27 cellular contexts compared by ENCODE assay signal in the genomic region with DNA sequence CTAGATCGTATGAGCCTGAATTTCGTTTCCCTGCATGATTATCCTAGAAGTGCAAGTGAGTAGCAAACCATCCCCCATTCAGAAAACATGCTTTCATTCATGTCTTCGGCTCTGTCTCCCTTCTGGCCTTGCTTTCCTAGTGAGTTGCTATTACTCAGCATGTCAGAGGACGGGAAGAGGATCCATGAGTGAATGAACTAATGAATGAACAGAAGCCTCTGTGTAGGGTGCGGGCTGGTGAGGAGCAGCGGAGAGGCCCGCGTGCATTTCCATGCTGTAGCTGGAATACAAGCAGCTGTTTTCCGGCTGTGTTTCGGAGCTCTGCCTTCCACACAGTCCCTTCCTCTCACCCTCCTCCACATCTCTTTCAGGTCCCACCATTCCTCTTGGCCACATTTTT.
A peak's percentile ranks its signal among the peaks of the same experiment; 100 is the strongest.
DNase-seq lines count a peak whose midpoint lies in the region; ATAC-seq and TF ChIP-seq lines count a peak whose summit lies in the region.
"Had no signal": no experiment of that assay in that cellular context is flagged by ENCODE, and none has a peak within 500 bp of the region (broad histone marks: within the 10 kb centered on the region; RNA-seq: fewer than 3 reads in every experiment).

No MANE protein-coding gene starts in this region.

- H3K4me1 Mint-ChIP-seq in natural killer cell: peaks cover 13 to 14% of the 10 kb centered on the region in 2 donors
- peaks cover 5 to 17% of the 10 kb centered on the region in 2 donors for H3K4me1 Mint-ChIP-seq in natural killer cell treated with Interleukin-12 subunit alpha and Interleukin-12 subunit beta and Interleukin-15 and Interleukin-18, amount 100 ng/mL, for 72 hours (ENCODE audit: low read depth in 2 of 2)
- no peaks in the 10 kb centered on the region for H3K4me1 Mint-ChIP-seq in activated T-helper 17 cell treated with anti-CD3 and anti-CD28 coated beads, Interleukin-2, amount 50 U/mL, for 72 hours
- no peaks in the 10 kb centered on the region for H3K4me1 Mint-ChIP-seq in activated CD4-positive, alpha-beta T cell treated with anti-CD3 and anti-CD28 coated beads, Interleukin-2, amount 10 ng/mL, durations not matched to agents 24 days and 14 days
- H3K4me1 Mint-ChIP-seq: CD14-positive monocyte had no signal

- H3K27me3 Mint-ChIP-seq in natural killer cell (ENCODE audit: low read depth in 2 of 2): no peaks in the 10 kb centered on the region
- H3K27me3 Mint-ChIP-seq in natural killer cell treated with Interleukin-12 subunit alpha and Interleukin-12 subunit beta and Interleukin-15 and Interleukin-18, amount 100 ng/mL, for 72 hours: no peaks in the 10 kb centered on the region
- H3K27me3 Mint-ChIP-seq in activated T-helper 17 cell treated with anti-CD3 and anti-CD28 coated beads, Interleukin-2, amount 50 U/mL, for 72 hours: no peaks in the 10 kb centered on the region
- no peaks in the 10 kb centered on the region for H3K27me3 Mint-ChIP-seq in activated CD4-positive, alpha-beta T cell treated with anti-CD3 and anti-CD28 coated beads, Interleukin-2, amount 10 ng/mL, durations not matched to agents 24 days and 14 days

- no peak overlapping the region for H3K27ac ChIP-seq in sigmoid colon
- H3K27ac ChIP-seq: SJSA1 had no signal

- H3K36me3 Mint-ChIP-seq in natural killer cell: peaks cover 9% of the 10 kb centered on the region
- peaks cover 5% of the 10 kb centered on the region for H3K36me3 Mint-ChIP-seq in natural killer cell treated with Interleukin-12 subunit alpha and Interleukin-12 subunit beta and Interleukin-15 and Interleukin-18, amount 100 ng/mL, for 72 hours
- H3K36me3 Mint-ChIP-seq in activated T-helper 17 cell treated with anti-CD3 and anti-CD28 coated beads, Interleukin-2, amount 50 U/mL, for 72 hours (ENCODE audit: low read depth): peaks cover 22% of the 10 kb centered on the region
- peaks cover 9% of the 10 kb centered on the region for H3K36me3 Mint-ChIP-seq in activated CD4-positive, alpha-beta T cell treated with anti-CD3 and anti-CD28 coated beads, Interleukin-2, amount 10 ng/mL, durations not matched to agents 24 days and 14 days (ENCODE audit: low read depth)

- 91 to 92% methylated on average over 10 of the region's 10 CpGs for WGBS in sigmoid colon, 2 donors

- intact Hi-C loops in natural killer cell (cut with micrococcal nuclease) (no loop called here), sigmoid colon (cut with DNase I) (no loop called here)
- intact Hi-C loops in activated CD4-positive, alpha-beta T cell treated with anti-CD3 and anti-CD28 coated beads, Interleukin-2, amount 10 ng/mL, durations not matched to agents 24 days and 14 days (cut with micrococcal nuclease): no loop called here

- no peaks in the 10 kb centered on the region for H3K9me3 Mint-ChIP-seq in natural killer cell
- H3K9me3 Mint-ChIP-seq in natural killer cell treated with Interleukin-12 subunit alpha and Interleukin-12 subunit beta and Interleukin-15 and Interleukin-18, amount 100 ng/mL, for 72 hours: no peaks in the 10 kb centered on the region
- no peaks in the 10 kb centered on the region for H3K9me3 Mint-ChIP-seq in activated T-helper 17 cell treated with anti-CD3 and anti-CD28 coated beads, Interleukin-2, amount 50 U/mL, for 72 hours
- H3K9me3 Mint-ChIP-seq in activated CD4-positive, alpha-beta T cell treated with anti-CD3 and anti-CD28 coated beads, Interleukin-2, amount 10 ng/mL, durations not matched to agents 24 days and 14 days: no peaks in the 10 kb centered on the region

- H3K4me3 ChIP-seq in sigmoid colon: no peak overlapping the region
- H3K4me3 ChIP-seq: SJSA1 had no signal

- peak overlapping the region; percentile 7 to 35 for H3K27ac Mint-ChIP-seq in natural killer cell
- no peak overlapping the region for H3K27ac Mint-ChIP-seq in natural killer cell treated with Interleukin-12 subunit alpha and Interleukin-12 subunit beta and Interleukin-15 and Interleukin-18, amount 100 ng/mL, for 72 hours
- peak overlapping the region; percentile 36 for H3K27ac Mint-ChIP-seq in activated T-helper 17 cell treated with anti-CD3 and anti-CD28 coated beads, Interleukin-2, amount 50 U/mL, for 72 hours
- no peak overlapping the region for H3K27ac Mint-ChIP-seq in activated CD4-positive, alpha-beta T cell treated with anti-CD3 and anti-CD28 coated beads, Interleukin-2, amount 10 ng/mL, durations not matched to agents 24 days and 14 days

- TF ChIP-seq EP300 in sigmoid colon (IDR thresholded peaks at IDR 0.05): no peak

- no peak overlapping the region for H3K4me3 Mint-ChIP-seq in natural killer cell
- no peak overlapping the region for H3K4me3 Mint-ChIP-seq in natural killer cell treated with Interleukin-12 subunit alpha and Interleukin-12 subunit beta and Interleukin-15 and Interleukin-18, amount 100 ng/mL, for 72 hours
- H3K4me3 Mint-ChIP-seq in activated T-helper 17 cell treated with anti-CD3 and anti-CD28 coated beads, Interleukin-2, amount 50 U/mL, for 72 hours: no peak overlapping the region
- no peak overlapping the region for H3K4me3 Mint-ChIP-seq in activated CD4-positive, alpha-beta T cell treated with anti-CD3 and anti-CD28 coated beads, Interleukin-2, amount 10 ng/mL, durations not matched to agents 24 days and 14 days
- H3K4me3 Mint-ChIP-seq: CD14-positive monocyte had no signal

- H3K4me1 ChIP-seq in sigmoid colon: no peaks in the 10 kb centered on the region
- H3K4me1 ChIP-seq: BE2C, SJSA1 had no signal

- H3K36me3 ChIP-seq in sigmoid colon: no peaks in the 10 kb centered on the region
- H3K36me3 ChIP-seq: BE2C, SJSA1 had no signal

- TF ChIP-seq CTCF in natural killer cell (IDR thresholded peaks at IDR 0.05) (no peak), sigmoid colon (IDR thresholded peaks at IDR 0.05) (no peak)

- ATAC-seq in natural killer cell (no peak), GM21381 (IDR thresholded peaks at IDR 0.05; ENCODE audit: unreplicated experiment) (no peak)
- no peak for ATAC-seq in natural killer cell treated with Interleukin-12 subunit alpha and Interleukin-12 subunit beta and Interleukin-15 and Interleukin-18, amount 100 ng/mL, for 72 hours
- no peak for ATAC-seq in activated T-helper 17 cell treated with anti-CD3 and anti-CD28 coated beads, Interleukin-2, amount 50 U/mL, for 72 hours (replicated peaks)
- ATAC-seq: HepG2, PC-3 had no signal

- H3K27me3 ChIP-seq in sigmoid colon: no peaks in the 10 kb centered on the region
- H3K27me3 ChIP-seq: BE2C, SJSA1 had no signal

- DNase-seq in natural killer cell: no peak
- no peak for DNase-seq in natural killer cell treated with Interleukin-12 subunit alpha and Interleukin-12 subunit beta and Interleukin-15 and Interleukin-18, amount 100 ng/mL, for 72 hours (ENCODE audit: low spot score)
- peak; percentile 45 for DNase-seq in islet precursor cell
- peak; percentile 27 for DNase-seq in sigmoid colon
- DNase-seq in NOMO-1 (lab: John Stamatoyannopoulos, UW; ENCODE audit: unreplicated experiment in 2 of 2): no peak
- DNase-seq in activated CD4-positive, alpha-beta T cell treated with anti-CD3 and anti-CD28 coated beads, Interleukin-2, amount 10 ng/mL, durations not matched to agents 24 days and 14 days: no peak
- DNase-seq: 8988T, ACHN, BE2C, DMS53, GOT3, HCEC 1CT, Kasumi-1, NCI-H1105 treated with DMSO at 0.1 percent for 48 hours, NCI-H146, NCI-H1930, NCI-H446, NCI-H524 treated with DMSO at 0.1 percent for 48 hours, NCI-H774, PC-3, Right ventricle myocardium superior, RPMI8226 had no signal

- TF ChIP-seq POLR2A in sigmoid colon (IDR thresholded peaks at IDR 0.05): no peak

- H3K9me3 ChIP-seq in sigmoid colon: no peaks in the 10 kb centered on the region
- H3K9me3 ChIP-seq: BE2C, SJSA1 had no signal

Comparison
In these comparisons a context has a peak if more than half of its experiments do, and no peak if none do; other contexts are left out.
1. H3K27ac Mint-ChIP-seq: peak in natural killer cell (2 of 2) and activated T-helper 17 cell treated with anti-CD3 and anti-CD28 coated beads, Interleukin-2, amount 50 U/mL, for 72 hours (single experiment); none in natural killer cell treated with Interleukin-12 subunit alpha and Interleukin-12 subunit beta and Interleukin-15 and Interleukin-18, amount 100 ng/mL, for 72 hours (0 of 2) and activated CD4-positive, alpha-beta T cell treated with anti-CD3 and anti-CD28 coated beads, Interleukin-2, amount 10 ng/mL, durations not matched to agents 24 days and 14 days (single experiment).
2. DNase-seq: peak in islet precursor cell (single experiment) and sigmoid colon (single experiment); none in natural killer cell (single experiment), natural killer cell treated with Interleukin-12 subunit alpha and Interleukin-12 subunit beta and Interleukin-15 and Interleukin-18, amount 100 ng/mL, for 72 hours (single experiment), NOMO-1 (0 of 2) and activated CD4-positive, alpha-beta T cell treated with anti-CD3 and anti-CD28 coated beads, Interleukin-2, amount 10 ng/mL, durations not matched to agents 24 days and 14 days (single experiment).